Comparison of ENCODE assay signal across 8 cellular contexts in genomic region chr13:19618925-19619324, GRCh38. TPM values are rescaled to one million over a fixed set of nuclear protein-coding genes. Genes with fewer than 3 reads are reported as not detected.
DNase-seq lines count a peak whose midpoint lies in the region; ATAC-seq and TF ChIP-seq lines count a peak whose summit lies in the region.

No MANE protein-coding gene starts in this region.

- H4K8ac ChIP-seq in neuronal stem cell (ENCODE audit: low read depth, low read length): no peak overlapping the region

- H2BK15ac ChIP-seq in neuronal stem cell (ENCODE audit: low read length): no peak overlapping the region

- CTCF ChIA-PET in AG04450 (lab: Charles Lee): interaction anchor here (0.7 to 1.8 kb wide), 7 partner anchors 14 to 53 kb away, joined by 4 to 9 read pairs (median 4); partner anchors contain the start of gene MPHOSPH8

- H3K36me3 ChIP-seq in testis (ENCODE audit: low read depth, missing control alignments): no peaks in the 10 kb centered on the region
- H3K36me3 ChIP-seq in neuronal stem cell (replicated peaks in 1 of 2; ENCODE audit: control insufficient read depth in 2 of 2, insufficient read depth in 2 of 2, low read length in 2 of 2): no peaks in the 10 kb centered on the region

- in situ Hi-C loops in GM13976 (cut with MboI; ENCODE audit: low sequenced_read_pairs, unreplicated experiment): no loop called here

- H3K23ac ChIP-seq in neuronal stem cell (ENCODE audit: low read depth, low read length, poor library complexity): no peak overlapping the region

- H3K9me3 ChIP-seq in AG04450 (ENCODE audit: control insufficient read depth, insufficient read depth, low read length): peaks cover 6% of the 10 kb centered on the region; the same call in 1 of the 2 replicates
- no peaks in the 10 kb centered on the region for H3K9me3 ChIP-seq in testis
- H3K9me3 ChIP-seq in neuronal stem cell (replicated peaks in 1 of 2; ENCODE audit: control insufficient read depth in 2 of 2, insufficient read depth in 1 of 2, low read depth in 1 of 2, low read length in 2 of 2): peaks cover 2 to 13% of the 10 kb centered on the region in 2 donors

- no peak overlapping the region for H3K4me2 ChIP-seq in neuronal stem cell (ENCODE audit: insufficient read depth, low read length, poor library complexity, severe bottlenecking)

- no peak overlapping the region for H3K27ac ChIP-seq in AG04450 (ENCODE audit: low read depth, low read length)
- H3K27ac ChIP-seq in testis: no peak overlapping the region
- H3K27ac ChIP-seq in neuronal stem cell (replicated peaks; ENCODE audit: low read length): no peak overlapping the region

- H2BK120ac ChIP-seq in neuronal stem cell (ENCODE audit: low read depth, low read length): no peak overlapping the region

- no peak for DNase-seq in AG04450 (ENCODE audit: low read depth, low spot score)
- DNase-seq in GM13976 (ENCODE audit: low spot score): peak; percentile 55
- peak; percentile 35 for DNase-seq in NCI-H82 treated with DMSO at 0.1 percent for 48 hours (lab: John Stamatoyannopoulos, UW; ENCODE audit: unreplicated experiment)
- peak; percentile 39 to 49 for DNase-seq in erythroblast (lab: John Stamatoyannopoulos, UW)
- no peak for DNase-seq in testis
- DNase-seq in neuronal stem cell (ENCODE audit: low spot score): no peak
- DNase-seq in putamen (ENCODE audit: low spot score): no peak

- no peak overlapping the region for H2BK12ac ChIP-seq in neuronal stem cell (ENCODE audit: low read length)

- H3K27me3 ChIP-seq in AG04450 (ENCODE audit: control insufficient read depth, insufficient read depth, low read length): no peaks in the 10 kb centered on the region
- H3K27me3 ChIP-seq in testis: no peaks in the 10 kb centered on the region
- no peaks in the 10 kb centered on the region for H3K27me3 ChIP-seq in neuronal stem cell (ENCODE audit: control insufficient read depth in 3 of 3, insufficient read depth in 3 of 3, low read depth in 1 of 3, low read length in 3 of 3)

- no peak overlapping the region for H3K4ac ChIP-seq in neuronal stem cell (ENCODE audit: low read length)

- no peak overlapping the region for H2BK5ac ChIP-seq in neuronal stem cell (ENCODE audit: low read length)

- POLR2A ChIA-PET in AG04450 (lab: Yijun Ruan, JAX): no interaction called here

- no peak overlapping the region for H3K9ac ChIP-seq in neuronal stem cell (ENCODE audit: low read depth, low read length, poor library complexity)

- no peaks in the 10 kb centered on the region for H3K4me1 ChIP-seq in testis
- H3K4me1 ChIP-seq in neuronal stem cell (ENCODE audit: control insufficient read depth in 2 of 2, insufficient read depth in 1 of 2, low read depth in 1 of 2, low read length in 2 of 2): no peaks in the 10 kb centered on the region

- H4K91ac ChIP-seq in neuronal stem cell (ENCODE audit: low read depth, low read length, poor library complexity): no peak overlapping the region

- no peak overlapping the region for H3K18ac ChIP-seq in neuronal stem cell (ENCODE audit: low read length)

- peak; percentile 76 for TF ChIP-seq CTCF in AG04450 (IDR thresholded peaks at IDR 0.05; ENCODE audit: low read depth, low read length)
- peak; percentile 26 for TF ChIP-seq CTCF in GM13976 (IDR thresholded peaks at IDR 0.05; ENCODE audit: borderline replicate concordance, control extremely low read depth, extremely low read depth, insufficient read depth, missing control alignments)
- peak in 2 of 3 experiments; percentile 24 to 39 for TF ChIP-seq CTCF in testis (IDR thresholded peaks at IDR 0.05)

- WGBS in testis, 2 donors: 77 to 79% methylated on average over 5 of the region's 5 CpGs
- WGBS in neuronal stem cell (ENCODE audit: extremely low coverage in 2 of 2, insufficient read length in 2 of 2, insufficient replicate concordance in 1 of 2), 2 donors: no CpG with 5 or more reads among the region's 5 CpGs

- no peak overlapping the region for H3K14ac ChIP-seq in neuronal stem cell (ENCODE audit: low read length)

- H2AK5ac ChIP-seq in neuronal stem cell (ENCODE audit: low read depth, low read length): no peak overlapping the region

- no peak overlapping the region for H2AFZ ChIP-seq in neuronal stem cell (ENCODE audit: low read length)

- no peaks in the 10 kb centered on the region for H3K79me1 ChIP-seq in neuronal stem cell (ENCODE audit: low read depth, low read length)

- intact Hi-C loops in testis (cut with DNase I; ENCODE audit: low total_unique reads): no loop called here

- TF ChIP-seq POLR2A in erythroblast (IDR thresholded peaks at IDR 0.05; ENCODE audit: low read length) (no peak), testis (IDR thresholded peaks at IDR 0.05) (no peak)

- H3K4me3 ChIP-seq in AG04450 (ENCODE audit: low read depth, low read length) (no peak overlapping the region), testis (no peak overlapping the region), neuronal stem cell (ENCODE audit: low read length in 2 of 2) (no peak overlapping the region)

- ATAC-seq in HG02870 (IDR thresholded peaks at IDR 0.05; ENCODE audit: unreplicated experiment): no peak

RNA-seq across cellular contexts. Expression of gene MPHOSPH8, which starts 14.5 kb away (rescaled TPM):
- polyA plus RNA-seq in AG04450 (2011; rRNA removed) (19.7 and 24.8 TPM in 2 replicates), testis (ENCODE audit: insufficient read depth, low read depth, low replicate concordance) (12.3 TPM)
- 6.0 and 8.0 TPM in 2 replicates for polyA minus RNA-seq in AG04450 (2011; rRNA and poly(A)+ RNA removed)
- total RNA-seq in testis: 10 to 100 TPM; 31.0 to 39.2 TPM
- polyA plus RNA-seq in neuronal stem cell (2013, experiment 1 of 2): 22.1 TPM
- 22.6 TPM for polyA plus RNA-seq in neuronal stem cell (2013, experiment 2 of 2)

RNA-seq across cellular contexts. Expression of gene TPTE2, which starts 57.6 kb away (rescaled TPM):
- polyA plus RNA-seq in AG04450 (2011; rRNA removed) (not detected in 2 replicates), testis (ENCODE audit: insufficient read depth, low read depth, low replicate concordance) (8.0 TPM)
- not detected in 2 replicates for polyA minus RNA-seq in AG04450 (2011; rRNA and poly(A)+ RNA removed)
- 1 to 10 TPM; 5.1 to 9.9 TPM for total RNA-seq in testis
- 0.15 TPM for polyA plus RNA-seq in neuronal stem cell (2013, experiment 1 of 2)
- 0.11 TPM for polyA plus RNA-seq in neuronal stem cell (2013, experiment 2 of 2)

Comparison
In these comparisons a context has a peak if more than half of its experiments do, and no peak if none do; other contexts are left out.
1. DNase-seq: peak in GM13976 (single experiment), NCI-H82 treated with DMSO at 0.1 percent for 48 hours (single experiment) and erythroblast (2 of 2); none in AG04450 (single experiment), testis (single experiment), neuronal stem cell (single experiment) and putamen (single experiment).
2. CTCF ChIP-seq: peak in every context shown above with its lines; median percentile 76 in AG04450; 32 in testis; 26 in GM13976.